ENCODE assay signal across 2 cellular contexts in the genomic region with DNA sequence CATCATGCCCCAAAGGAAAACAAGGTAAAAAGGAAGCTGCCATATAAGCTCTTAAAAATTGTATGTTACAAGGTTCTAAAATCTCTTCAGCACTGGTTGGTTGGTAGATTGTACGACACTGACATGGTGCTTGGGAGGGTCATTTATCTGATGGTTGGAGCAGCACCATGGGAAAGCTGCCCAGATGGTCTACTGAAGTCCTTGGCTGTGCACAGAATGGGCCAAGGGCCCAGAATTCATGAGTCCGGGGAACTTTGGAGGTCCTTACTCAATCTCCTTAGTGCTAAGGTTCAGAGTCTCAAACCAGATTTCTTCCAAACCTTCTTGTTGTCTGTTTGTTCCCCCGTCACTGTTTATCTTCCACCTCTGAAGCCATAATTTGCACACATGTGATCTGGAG.
TF ChIP-seq lines count a peak whose summit lies in the region.

No MANE protein-coding gene starts in this region.

TF ChIP-seq in endothelial cell of umbilical vein, 7 proteins besides CTCF, POLR2A, EP300 and RAD21:
- no peak for TF ChIP-seq EZH2 (IDR thresholded peaks at IDR 0.05; ENCODE audit: borderline replicate concordance, low read depth, low read length, severe bottlenecking)
- TF ChIP-seq FOS (IDR thresholded peaks at IDR 0.05; ENCODE audit: borderline replicate concordance, insufficient read depth, low read length): no peak
- TF ChIP-seq JUN (IDR thresholded peaks at IDR 0.05; ENCODE audit: borderline replicate concordance, insufficient read depth, insufficient read length, low read depth): no peak
- no peak for TF ChIP-seq MYC (IDR thresholded peaks at IDR 0.05; ENCODE audit: low read depth, low read length)

TF ChIP-seq in HepG2, 621 proteins besides CTCF, POLR2A, EP300 and RAD21:
- no peak for TF ChIP-seq LBX2 (CRISPR knock-in tag; IDR thresholded peaks at IDR 0.05; ENCODE audit: borderline replicate concordance)
- TF ChIP-seq, protein P1, sequence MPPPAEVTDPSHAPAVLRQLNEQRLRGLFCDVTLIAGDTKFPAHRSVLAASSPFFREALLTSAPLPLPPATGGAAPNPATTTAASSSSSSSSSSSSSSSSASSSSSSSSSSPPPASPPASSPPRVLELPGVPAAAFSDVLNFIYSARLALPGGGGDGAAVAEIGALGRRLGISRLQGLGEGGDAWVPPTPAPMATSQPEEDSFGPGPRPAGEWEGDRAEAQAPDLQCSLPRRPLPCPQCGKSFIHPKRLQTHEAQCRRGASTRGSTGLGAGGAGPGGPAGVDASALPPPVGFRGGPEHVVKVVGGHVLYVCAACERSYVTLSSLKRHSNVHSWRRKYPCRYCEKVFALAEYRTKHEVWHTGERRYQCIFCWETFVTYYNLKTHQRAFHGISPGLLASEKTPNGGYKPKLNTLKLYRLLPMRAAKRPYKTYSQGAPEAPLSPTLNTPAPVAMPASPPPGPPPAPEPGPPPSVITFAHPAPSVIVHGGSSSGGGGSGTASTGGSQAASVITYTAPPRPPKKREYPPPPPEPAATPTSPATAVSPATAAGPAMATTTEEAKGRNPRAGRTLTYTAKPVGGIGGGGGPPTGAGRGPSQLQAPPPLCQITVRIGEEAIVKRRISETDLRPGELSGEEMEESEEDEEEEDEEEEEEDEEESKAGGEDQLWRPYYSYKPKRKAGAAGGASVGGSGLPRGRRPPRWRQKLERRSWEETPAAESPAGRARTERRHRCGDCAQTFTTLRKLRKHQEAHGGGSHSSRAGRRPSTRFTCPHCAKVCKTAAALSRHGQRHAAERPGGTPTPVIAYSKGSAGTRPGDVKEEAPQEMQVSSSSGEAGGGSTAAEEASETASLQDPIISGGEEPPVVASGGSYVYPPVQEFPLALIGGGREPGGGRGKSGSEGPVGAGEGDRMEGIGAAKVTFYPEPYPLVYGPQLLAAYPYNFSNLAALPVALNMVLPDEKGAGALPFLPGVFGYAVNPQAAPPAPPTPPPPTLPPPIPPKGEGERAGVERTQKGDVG (CRISPR knock-in tag; IDR thresholded peaks at IDR 0.05; ENCODE audit: borderline replicate concordance): no peak
- TF ChIP-seq ZNF383 (CRISPR knock-in tag; IDR thresholded peaks at IDR 0.05; ENCODE audit: borderline replicate concordance): no peak
- no peak for TF ChIP-seq GPN1 (CRISPR knock-in tag; IDR thresholded peaks at IDR 0.05; ENCODE audit: borderline replicate concordance)
